In the genomic region with DNA sequence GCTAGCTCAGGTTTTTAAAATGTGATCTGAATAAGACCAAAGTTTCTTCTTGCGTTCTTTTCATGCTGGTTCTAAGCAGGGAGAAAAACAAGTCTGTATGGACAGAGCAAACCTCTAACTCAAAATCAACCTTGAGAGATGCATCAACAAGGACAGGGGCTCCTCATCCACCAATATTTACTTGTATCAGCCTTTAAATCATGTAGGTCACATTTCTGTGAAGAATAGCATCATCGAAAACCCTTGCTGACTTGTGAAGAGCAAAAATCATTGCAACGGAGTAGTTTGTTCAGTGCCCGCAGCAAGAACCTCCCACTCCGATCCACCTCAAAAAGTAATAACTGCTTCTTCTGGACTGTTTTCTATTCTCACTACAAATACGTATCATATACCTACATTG, we compare ENCODE assay signal across 1 cellular context.
TF ChIP-seq lines count a peak whose summit lies in the region.

No MANE protein-coding gene starts in this region.

TF ChIP-seq in GM23338, 12 proteins besides CTCF, POLR2A, EP300 and RAD21 (continued from another document):
- TF ChIP-seq, protein P1, sequence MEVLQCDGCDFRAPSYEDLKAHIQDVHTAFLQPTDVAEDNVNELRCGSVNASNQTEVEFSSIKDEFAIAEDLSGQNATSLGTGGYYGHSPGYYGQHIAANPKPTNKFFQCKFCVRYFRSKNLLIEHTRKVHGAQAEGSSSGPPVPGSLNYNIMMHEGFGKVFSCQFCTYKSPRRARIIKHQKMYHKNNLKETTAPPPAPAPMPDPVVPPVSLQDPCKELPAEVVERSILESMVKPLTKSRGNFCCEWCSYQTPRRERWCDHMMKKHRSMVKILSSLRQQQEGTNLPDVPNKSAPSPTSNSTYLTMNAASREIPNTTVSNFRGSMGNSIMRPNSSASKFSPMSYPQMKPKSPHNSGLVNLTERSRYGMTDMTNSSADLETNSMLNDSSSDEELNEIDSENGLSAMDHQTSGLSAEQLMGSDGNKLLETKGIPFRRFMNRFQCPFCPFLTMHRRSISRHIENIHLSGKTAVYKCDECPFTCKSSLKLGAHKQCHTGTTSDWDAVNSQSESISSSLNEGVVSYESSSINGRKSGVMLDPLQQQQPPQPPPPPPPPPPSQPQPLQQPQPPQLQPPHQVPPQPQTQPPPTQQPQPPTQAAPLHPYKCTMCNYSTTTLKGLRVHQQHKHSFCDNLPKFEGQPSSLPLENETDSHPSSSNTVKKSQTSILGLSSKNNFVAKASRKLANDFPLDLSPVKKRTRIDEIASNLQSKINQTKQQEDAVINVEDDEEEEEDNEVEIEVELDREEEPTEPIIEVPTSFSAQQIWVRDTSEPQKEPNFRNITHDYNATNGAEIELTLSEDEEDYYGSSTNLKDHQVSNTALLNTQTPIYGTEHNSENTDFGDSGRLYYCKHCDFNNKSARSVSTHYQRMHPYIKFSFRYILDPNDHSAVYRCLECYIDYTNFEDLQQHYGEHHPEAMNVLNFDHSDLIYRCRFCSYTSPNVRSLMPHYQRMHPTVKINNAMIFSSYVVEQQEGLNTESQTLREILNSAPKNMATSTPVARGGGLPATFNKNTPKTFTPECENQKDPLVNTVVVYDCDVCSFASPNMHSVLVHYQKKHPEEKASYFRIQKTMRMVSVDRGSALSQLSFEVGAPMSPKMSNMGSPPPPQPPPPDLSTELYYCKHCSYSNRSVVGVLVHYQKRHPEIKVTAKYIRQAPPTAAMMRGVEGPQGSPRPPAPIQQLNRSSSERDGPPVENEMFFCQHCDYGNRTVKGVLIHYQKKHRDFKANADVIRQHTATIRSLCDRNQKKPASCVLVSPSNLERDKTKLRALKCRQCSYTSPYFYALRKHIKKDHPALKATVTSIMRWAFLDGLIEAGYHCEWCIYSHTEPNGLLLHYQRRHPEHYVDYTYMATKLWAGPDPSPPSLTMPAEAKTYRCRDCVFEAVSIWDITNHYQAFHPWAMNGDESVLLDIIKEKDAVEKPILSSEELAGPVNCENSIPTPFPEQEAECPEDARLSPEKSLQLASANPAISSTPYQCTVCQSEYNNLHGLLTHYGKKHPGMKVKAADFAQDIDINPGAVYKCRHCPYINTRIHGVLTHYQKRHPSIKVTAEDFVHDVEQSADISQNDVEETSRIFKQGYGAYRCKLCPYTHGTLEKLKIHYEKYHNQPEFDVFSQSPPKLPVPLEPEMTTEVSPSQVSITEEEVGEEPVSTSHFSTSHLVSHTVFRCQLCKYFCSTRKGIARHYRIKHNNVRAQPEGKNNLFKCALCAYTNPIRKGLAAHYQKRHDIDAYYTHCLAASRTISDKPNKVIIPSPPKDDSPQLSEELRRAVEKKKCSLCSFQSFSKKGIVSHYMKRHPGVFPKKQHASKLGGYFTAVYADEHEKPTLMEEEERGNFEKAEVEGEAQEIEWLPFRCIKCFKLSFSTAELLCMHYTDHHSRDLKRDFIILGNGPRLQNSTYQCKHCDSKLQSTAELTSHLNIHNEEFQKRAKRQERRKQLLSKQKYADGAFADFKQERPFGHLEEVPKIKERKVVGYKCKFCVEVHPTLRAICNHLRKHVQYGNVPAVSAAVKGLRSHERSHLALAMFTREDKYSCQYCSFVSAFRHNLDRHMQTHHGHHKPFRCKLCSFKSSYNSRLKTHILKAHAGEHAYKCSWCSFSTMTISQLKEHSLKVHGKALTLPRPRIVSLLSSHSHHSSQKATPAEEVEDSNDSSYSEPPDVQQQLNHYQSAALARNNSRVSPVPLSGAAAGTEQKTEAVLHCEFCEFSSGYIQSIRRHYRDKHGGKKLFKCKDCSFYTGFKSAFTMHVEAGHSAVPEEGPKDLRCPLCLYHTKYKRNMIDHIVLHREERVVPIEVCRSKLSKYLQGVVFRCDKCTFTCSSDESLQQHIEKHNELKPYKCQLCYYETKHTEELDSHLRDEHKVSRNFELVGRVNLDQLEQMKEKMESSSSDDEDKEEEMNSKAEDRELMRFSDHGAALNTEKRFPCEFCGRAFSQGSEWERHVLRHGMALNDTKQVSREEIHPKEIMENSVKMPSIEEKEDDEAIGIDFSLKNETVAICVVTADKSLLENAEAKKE (CRISPR knock-in tag; IDR thresholded peaks at IDR 0.05): no peak
- TF ChIP-seq, protein P2, sequence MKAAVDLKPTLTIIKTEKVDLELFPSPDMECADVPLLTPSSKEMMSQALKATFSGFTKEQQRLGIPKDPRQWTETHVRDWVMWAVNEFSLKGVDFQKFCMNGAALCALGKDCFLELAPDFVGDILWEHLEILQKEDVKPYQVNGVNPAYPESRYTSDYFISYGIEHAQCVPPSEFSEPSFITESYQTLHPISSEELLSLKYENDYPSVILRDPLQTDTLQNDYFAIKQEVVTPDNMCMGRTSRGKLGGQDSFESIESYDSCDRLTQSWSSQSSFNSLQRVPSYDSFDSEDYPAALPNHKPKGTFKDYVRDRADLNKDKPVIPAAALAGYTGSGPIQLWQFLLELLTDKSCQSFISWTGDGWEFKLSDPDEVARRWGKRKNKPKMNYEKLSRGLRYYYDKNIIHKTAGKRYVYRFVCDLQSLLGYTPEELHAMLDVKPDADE (IDR thresholded peaks at IDR 0.05): no peak
- no peak for TF ChIP-seq CREB1 (CRISPR knock-in tag; IDR thresholded peaks at IDR 0.05; ENCODE audit: low read depth)
- TF ChIP-seq EZH2 (IDR thresholded peaks at IDR 0.05; ENCODE audit: low read depth, unreplicated experiment): no peak
- no peak for TF ChIP-seq NANOG (IDR thresholded peaks at IDR 0.05; ENCODE audit: borderline replicate concordance)
- no peak for TF ChIP-seq POLR2AphosphoS5 (IDR thresholded peaks at IDR 0.05; ENCODE audit: low read depth)
- no peak for TF ChIP-seq ZNF331 (CRISPR knock-in tag; IDR thresholded peaks at IDR 0.05; ENCODE audit: low read depth)
- no peak for TF ChIP-seq ZNF114 (CRISPR knock-in tag; IDR thresholded peaks at IDR 0.05)
